10 cellular contexts compared by ENCODE assay signal in genomic region chr7:516216-516605, GRCh38. TPM values are rescaled to one million over a fixed set of nuclear protein-coding genes. Genes with fewer than 3 reads are reported as not detected.
DNase-seq lines count a peak whose midpoint lies in the region; ATAC-seq, FAIRE-seq and TF ChIP-seq lines count a peak whose summit lies in the region.
"Had no signal": no experiment of that assay in that cellular context is flagged by ENCODE, and none has a peak within 500 bp of the region (broad histone marks: within the 10 kb centered on the region; RNA-seq: fewer than 3 reads in every experiment).

No MANE protein-coding gene starts in this region.

- peak; percentile 49 for FAIRE-seq in K562 (lab: Jason Lieb, UNC)
- FAIRE-seq: TTC549 had no signal

- H3K9me3 ChIP-seq in HUES6 (ENCODE audit: control insufficient read depth, insufficient read depth, low read depth, low read length) (no peaks in the 10 kb centered on the region), K562 (replicated peaks; ENCODE audit: control insufficient read depth, insufficient read depth, low read depth, low read length) (no peaks in the 10 kb centered on the region), iPS-20b (ENCODE audit: insufficient read depth, low read depth, low read length) (no peaks in the 10 kb centered on the region)
- H3K9me3 ChIP-seq: neutrophil had no signal

- 21% methylated on average over 5 of the region's 13 CpGs for WGBS in K562 (ENCODE audit: insufficient coverage, low coverage, missing lambda C conversion rate)

- H3K27me3 ChIP-seq in HUES6 (ENCODE audit: control insufficient read depth, insufficient read depth, low read length) (peaks cover 19% of the 10 kb centered on the region), K562 (ENCODE audit: control insufficient read depth in 2 of 2, insufficient read depth in 2 of 2, low read length in 2 of 2) (peaks cover 0 to 8% of the 10 kb centered on the region in 2 experiments; a peak in 2 of 5 replicates), iPS-20b (ENCODE audit: insufficient read depth, low read length) (peaks cover 62% of the 10 kb centered on the region)

- TF ChIP-seq CTCF in K562 (IDR thresholded peaks at IDR 0.05 in 2 of 3, conservative IDR thresholded peaks at IDR 0.05 in 1 of 3; ENCODE audit: insufficient read depth in 2 of 3, low read depth in 1 of 3, low read length in 3 of 3) = no peak

- no TSS peak for BruUV-seq in K562 (replicated peaks; lab: Mats Ljungman, UMichigan)

- peak overlapping the region; percentile 82 for H3K4me3 Mint-ChIP-seq in stimulated activated effector memory CD8-positive, alpha-beta T cell treated with anti-CD3 and anti-CD28 coated beads, Interleukin-12 subunit alpha, Interleukin-12 subunit beta, amount 100 ng/mL, for 72 hours

- CTCF ChIA-PET in K562 (lab: Yijun Ruan, JAX; ENCODE audit: low intra/inter-chr PET ratio) = no interaction called here

- peaks cover 32% of the 10 kb centered on the region for H3K4me1 Mint-ChIP-seq in stimulated activated effector memory CD8-positive, alpha-beta T cell treated with anti-CD3 and anti-CD28 coated beads, Interleukin-12 subunit alpha, Interleukin-12 subunit beta, amount 100 ng/mL, for 72 hours

- peaks cover 66% of the 10 kb centered on the region for H3K36me3 Mint-ChIP-seq in stimulated activated effector memory CD8-positive, alpha-beta T cell treated with anti-CD3 and anti-CD28 coated beads, Interleukin-12 subunit alpha, Interleukin-12 subunit beta, amount 100 ng/mL, for 72 hours

- TF ChIP-seq EP300 in K562 (IDR thresholded peaks at IDR 0.05; ENCODE audit: low read length) = no peak

- no peak overlapping the region for H3K27ac Mint-ChIP-seq in stimulated activated effector memory CD8-positive, alpha-beta T cell treated with anti-CD3 and anti-CD28 coated beads, Interleukin-12 subunit alpha, Interleukin-12 subunit beta, amount 100 ng/mL, for 72 hours

- H3K4me3 ChIP-seq in HUES6 (ENCODE audit: low read depth, low read length) (peak overlapping the region; percentile 95), K562 (no peak overlapping the region), iPS-20b (ENCODE audit: low read length) (peak overlapping the region; percentile 66)

- H3K27ac ChIP-seq in HUES6 (ENCODE audit: low read depth, low read length) (peak overlapping the region; percentile 51; the same call in 1 of the 2 replicates), K562 (ENCODE audit: extremely low read depth, low read depth, low read length) (no peak overlapping the region), iPS-20b (ENCODE audit: low read length) (no peak overlapping the region)
- H3K27ac ChIP-seq: neutrophil had no signal

- peaks cover 18% of the 10 kb centered on the region for H3K36me3 ChIP-seq in HUES6 (ENCODE audit: control insufficient read depth, insufficient read depth, low read length)
- H3K36me3 ChIP-seq in K562 (ENCODE audit: control insufficient read depth, insufficient read depth, low read length) = no peaks in the 10 kb centered on the region
- H3K36me3 ChIP-seq in iPS-20b (ENCODE audit: insufficient read depth, low read depth, low read length) = 0 out of 2 replicates have a peak, but pooled peaks cover 3% of the 10 kb centered on the region
- H3K36me3 ChIP-seq: neutrophil had no signal

- peaks cover 7% of the 10 kb centered on the region; the same call in 1 of the 3 replicates for H3K79me2 ChIP-seq in K562 (ENCODE audit: control insufficient read depth, insufficient read depth, low read length)

- TF ChIP-seq POLR2A in K562 (conservative IDR thresholded peaks at IDR 0.05) = no peak

- in situ Hi-C loops in K562 (cut with MboI) = no loop called here

- no peaks in the 10 kb centered on the region for H3K9me3 Mint-ChIP-seq in stimulated activated effector memory CD8-positive, alpha-beta T cell treated with anti-CD3 and anti-CD28 coated beads, Interleukin-12 subunit alpha, Interleukin-12 subunit beta, amount 100 ng/mL, for 72 hours

- ATAC-seq in K562 (no peak), HG02938 (IDR thresholded peaks at IDR 0.05; ENCODE audit: unreplicated experiment) (no peak)
- no peak for ATAC-seq in stimulated activated effector memory CD8-positive, alpha-beta T cell treated with anti-CD3 and anti-CD28 coated beads, Interleukin-12 subunit alpha, Interleukin-12 subunit beta, amount 100 ng/mL, for 72 hours

- peaks cover 45% of the 10 kb centered on the region for H3K4me1 ChIP-seq in HUES6 (ENCODE audit: control insufficient read depth, insufficient read depth, low read length)
- peaks cover 0 to 55% of the 10 kb centered on the region in 2 experiments; a peak in 3 of 5 replicates for H3K4me1 ChIP-seq in K562 (replicated peaks in 1 of 2; ENCODE audit: control insufficient read depth in 2 of 2, insufficient read depth in 2 of 2, low read length in 2 of 2)
- H3K4me1 ChIP-seq in iPS-20b (ENCODE audit: insufficient read depth, low read length) = peaks cover 20% of the 10 kb centered on the region

- DNase-seq in K562 (ENCODE audit: extremely low read depth in 1 of 4, low spot score in 3 of 4) (no peak), anterior cingulate cortex (lab: John Stamatoyannopoulos, UW) (no peak), NCI-H446 (lab: John Stamatoyannopoulos, UW) (no peak)
- DNase-seq in stimulated activated effector memory CD8-positive, alpha-beta T cell treated with anti-CD3 and anti-CD28 coated beads, Interleukin-12 subunit alpha, Interleukin-12 subunit beta, amount 100 ng/mL, for 72 hours (ENCODE audit: low spot score in 2 of 2) = no peak
- DNase-seq: activated naive CD4-positive, alpha-beta T cell had no signal

- TF ChIP-seq RAD21 in K562 (CRISPR knock-in tag; conservative IDR thresholded peaks at IDR 0.05 in 1 of 2, IDR thresholded peaks at IDR 0.05 in 1 of 2) = no peak

- no peak overlapping the region for H2AFZ ChIP-seq in K562 (ENCODE audit: low read depth, low read length)

- no peak overlapping the region for H3K4me2 ChIP-seq in K562 (ENCODE audit: insufficient read depth, low read length)

- H3K9me1 ChIP-seq in K562 (ENCODE audit: control insufficient read depth, insufficient read depth, low read length) = no peaks in the 10 kb centered on the region

- intact Hi-C loops in K562 (cut with micrococcal nuclease) = loop anchor here (5.0 kb wide), 1 partner anchor 121 kb away; no protein-coding TSS in a partner anchor

- POLR2A ChIA-PET in K562 (lab: Yijun Ruan, JAX) = no interaction called here

- H4K20me1 ChIP-seq in K562 (replicated peaks; ENCODE audit: control insufficient read depth, insufficient read depth, low read length) = peaks cover 13% of the 10 kb centered on the region; the same call in 1 of the 2 replicates

- H3K9ac ChIP-seq in HUES6 (ENCODE audit: low read length) (peak overlapping the region; percentile 71), K562 (ENCODE audit: insufficient read depth in 1 of 2, low read depth in 2 of 2, low read length in 2 of 2) (no peak overlapping the region), iPS-20b (ENCODE audit: low read depth, low read length) (peak overlapping the region; percentile 49; the same call in 1 of the 2 replicates)

TF ChIP-seq in K562, 482 proteins besides CTCF, POLR2A, EP300 and RAD21:
- TF ChIP-seq, protein P1, sequence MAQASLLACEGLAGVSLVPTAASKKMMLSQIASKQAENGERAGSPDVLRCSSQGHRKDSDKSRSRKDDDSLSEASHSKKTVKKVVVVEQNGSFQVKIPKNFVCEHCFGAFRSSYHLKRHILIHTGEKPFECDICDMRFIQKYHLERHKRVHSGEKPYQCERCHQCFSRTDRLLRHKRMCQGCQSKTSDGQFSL (CRISPR knock-in tag; IDR thresholded peaks at IDR 0.05) = no peak
- TF ChIP-seq, protein P1 (tag; IDR thresholded peaks at IDR 0.05) = peak in 1 of 2 experiments; percentile 4; a peak in 1 of 4 replicates
- no peak for TF ChIP-seq GMEB1 (CRISPR knock-in tag; IDR thresholded peaks at IDR 0.05)

RNA-seq across cellular contexts. Expression of gene PDGFA, which starts 3.4 kb away (rescaled TPM):
- 21.5 and 51.6 TPM in 2 replicates for total RNA-seq in K562 (2011; cell fraction: chromatin; rRNA removed; ENCODE audit: low replicate concordance)
- 36.1 and 57.4 TPM in 2 replicates for total RNA-seq in K562 (2011; cell fraction: nucleolus; rRNA removed)
- total RNA-seq in K562 (2011; cell fraction: nucleoplasm; rRNA removed) = 30.2 and 38.4 TPM in 2 replicates
- total RNA-seq in K562 (2014; rRNA removed) (8.1 and 10.0 TPM in 2 replicates), K562 (2014; rRNA removed; fragmentation: Illumina TruSeq; extraction: Trizol) (3.6 and 5.0 TPM in 2 replicates), K562 (2015; rRNA removed; fragmentation: Illumina TruSeq; extraction: Trizol) (4.6 and 6.1 TPM in 2 replicates), K562 (2021) (9.8 and 10.2 TPM in 2 replicates)
- polyA plus RNA-seq in K562 (2011; rRNA removed) (7.9 TPM in 2 replicates), K562 (2014; fragmentation: Illumina TruSeq; extraction: Trizol) (2.5 and 4.7 TPM in 2 replicates), K562 (2014; fragmentation: Nextera tagmentation; extraction: Ambion mirVana) (1 to 10 TPM; 3.9 to 9.5 TPM), K562 (2014; rRNA removed) (2.6 and 3.6 TPM in 2 replicates)
- polyA plus RNA-seq in K562 (2011; cell fraction: cytosol; rRNA removed) = 5.2 and 10.8 TPM in 2 replicates
- polyA plus RNA-seq in K562 (2011; cell fraction: nucleus; rRNA removed) = 13.3 and 32.6 TPM in 2 replicates
- 6.4 and 9.1 TPM in 2 replicates for polyA plus RNA-seq in K562 (2012)
- polyA minus RNA-seq in K562 (2011; rRNA and poly(A)+ RNA removed) = 24.4 and 37.5 TPM in 2 replicates
- 34.5 and 45.2 TPM in 2 replicates for polyA minus RNA-seq in K562 (2011; cell fraction: cytosol; rRNA and poly(A)+ RNA removed)
- polyA minus RNA-seq in K562 (2011; cell fraction: nucleus; rRNA and poly(A)+ RNA removed) = 11.0 and 13.5 TPM in 2 replicates

Comparison
In these comparisons a context has a peak if more than half of its experiments do, and no peak if none do; other contexts are left out.
1. H3K9ac ChIP-seq: peak in HUES6 (single experiment) and iPS-20b (single experiment); none in K562 (0 of 2).